Comparison of ENCODE assay signal across 8 cellular contexts in the genomic region with DNA sequence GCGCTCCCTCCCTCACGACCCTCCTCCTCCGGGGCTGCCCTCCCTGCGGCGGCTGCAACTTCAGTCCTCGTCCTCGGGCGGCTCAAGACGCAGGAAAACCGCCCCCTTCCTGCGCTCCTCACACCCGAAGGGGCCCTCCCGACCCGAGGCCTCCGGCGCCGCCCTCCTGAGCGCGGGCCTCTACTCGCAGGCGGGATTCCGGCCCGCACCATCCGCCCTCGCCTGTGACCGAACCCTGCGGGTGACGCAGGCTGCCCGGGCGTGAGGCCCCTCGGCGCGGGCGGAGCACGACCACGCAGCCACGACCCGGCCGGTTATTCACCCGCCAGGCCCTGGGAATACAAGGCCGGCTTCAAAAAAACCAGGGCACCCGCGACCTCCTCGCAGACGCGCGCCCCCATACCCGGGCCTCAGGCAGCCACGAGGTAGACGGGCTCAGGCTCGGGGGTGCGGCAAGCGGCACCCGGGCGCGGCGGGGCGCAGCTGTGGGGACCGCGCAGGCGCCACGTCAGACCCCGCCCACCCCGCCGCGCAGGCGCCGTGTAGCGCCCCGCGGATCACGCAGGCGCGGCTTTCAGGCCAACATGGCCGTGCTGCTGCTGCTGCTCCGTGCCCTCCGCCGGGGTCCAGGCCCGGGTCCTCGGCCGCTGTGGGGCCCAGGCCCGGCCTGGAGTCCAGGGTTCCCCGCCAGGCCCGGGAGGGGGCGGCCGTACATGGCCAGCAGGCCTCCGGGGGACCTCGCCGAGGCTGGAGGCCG. TPM values are rescaled to one million over a fixed set of nuclear protein-coding genes. Genes with fewer than 3 reads are reported as not detected.
DNase-seq lines count a peak whose midpoint lies in the region; ATAC-seq and TF ChIP-seq lines count a peak whose summit lies in the region.

A gene (plus strand): TSS at position 570 of the 757 bp plus-strand sequence. CDS start 15 bp downstream, at position 585.

- TF ChIP-seq CTCF in RWPE1 (conservative IDR thresholded peaks at IDR 0.05; ENCODE audit: low read depth) (no peak), fibroblast of mammary gland (conservative IDR thresholded peaks at IDR 0.05; ENCODE audit: control insufficient read depth, insufficient read depth, low read depth, low read length) (no peak), natural killer cell (IDR thresholded peaks at IDR 0.05) (no peak)

- peak within 1 kb of the TSS; percentile 86 for H3K4me3 Mint-ChIP-seq in natural killer cell

- CTCF ChIA-PET in RWPE1 (lab: Yijun Ruan, JAX): interaction anchor here (0.6 to 1.5 kb wide), 4 partner anchors 19 to 193 kb away, joined by 3 to 7 read pairs (median 6); no protein-coding TSS in a partner anchor

- intact Hi-C loops in natural killer cell (cut with micrococcal nuclease): loop anchor here (1.0 to 5.0 kb wide), 4 partner anchors 53 to 191 kb away; a partner anchor contains a TSS

- POLR2A ChIA-PET in RWPE1 (lab: Yijun Ruan, JAX; ENCODE audit: low non-redundant PET): interaction anchor here (0.6 to 1.2 kb wide), 2 partner anchors 9 to 36 kb away, joined by 3 read pairs; no protein-coding TSS in a partner anchor

- peak; percentile 51 for ATAC-seq in GM21717 (IDR thresholded peaks at IDR 0.05; ENCODE audit: unreplicated experiment)
- ATAC-seq in natural killer cell: peak; percentile 63 to 84 (median 75)

- in situ Hi-C loops in KBM-7 (cut with MboI; ENCODE audit: low pct_unique_long_range_greater_than_20kb, low sequenced_read_pairs): no loop called here

- H3K27ac ChIP-seq in RWPE1: peak within 1 kb of the TSS; percentile 90

- peak within 1 kb of the TSS; percentile 72 for H3K4me3 ChIP-seq in fibroblast of mammary gland (ENCODE audit: control insufficient read depth, low read depth, low read length)

- H3K36me3 Mint-ChIP-seq in natural killer cell: no peaks in the 10 kb centered on the region

- DNase-seq in DMS79 treated with DMSO at 0.1 percent for 48 hours (lab: John Stamatoyannopoulos, UW) (peak; percentile 50), KBM-7 (peak; percentile 90), RWPE1 (ENCODE audit: low spot score) (peak; percentile 93), fibroblast of mammary gland (ENCODE audit: low read depth) (peak; percentile 79), natural killer cell (peak; percentile 95)
- DNase-seq in activated T-helper 1 cell treated with anti-CD3 and anti-CD28 coated beads, Interleukin-2, amount 50 U/mL, for 16 hours (ENCODE audit: low read depth in 1 of 2, low spot score in 1 of 2): peak; percentile 77 to 86
- DNase-seq in stimulated activated naive CD4-positive, alpha-beta T cell (lab: John Stamatoyannopoulos, UW): peak; percentile 83 to 94 (median 88)

- H3K4me1 Mint-ChIP-seq in natural killer cell: peaks cover 26 to 28% of the 10 kb centered on the region in 2 donors

- peak within 1 kb of the TSS; percentile 78 to 87 for H3K27ac Mint-ChIP-seq in natural killer cell

- H3K27me3 Mint-ChIP-seq in natural killer cell (ENCODE audit: low read depth in 2 of 2): no peaks in the 10 kb centered on the region

- no peaks in the 10 kb centered on the region for H3K9me3 Mint-ChIP-seq in natural killer cell

RNA-seq across cellular contexts. Expression of the gene that starts here (rescaled TPM):
- 100 to 1,000 TPM; 142 to 195 (median 180) TPM for total RNA-seq in natural killer cell

Comparison
In these comparisons a context has a peak if more than half of its experiments do, and no peak if none do; other contexts are left out.
1. Peak in every context shown above with its lines: DNase-seq, ATAC-seq, H3K4me3 ChIP-seq and H3K27ac ChIP-seq.